ENCODE assay signal across 3 cellular contexts in the genomic region with DNA sequence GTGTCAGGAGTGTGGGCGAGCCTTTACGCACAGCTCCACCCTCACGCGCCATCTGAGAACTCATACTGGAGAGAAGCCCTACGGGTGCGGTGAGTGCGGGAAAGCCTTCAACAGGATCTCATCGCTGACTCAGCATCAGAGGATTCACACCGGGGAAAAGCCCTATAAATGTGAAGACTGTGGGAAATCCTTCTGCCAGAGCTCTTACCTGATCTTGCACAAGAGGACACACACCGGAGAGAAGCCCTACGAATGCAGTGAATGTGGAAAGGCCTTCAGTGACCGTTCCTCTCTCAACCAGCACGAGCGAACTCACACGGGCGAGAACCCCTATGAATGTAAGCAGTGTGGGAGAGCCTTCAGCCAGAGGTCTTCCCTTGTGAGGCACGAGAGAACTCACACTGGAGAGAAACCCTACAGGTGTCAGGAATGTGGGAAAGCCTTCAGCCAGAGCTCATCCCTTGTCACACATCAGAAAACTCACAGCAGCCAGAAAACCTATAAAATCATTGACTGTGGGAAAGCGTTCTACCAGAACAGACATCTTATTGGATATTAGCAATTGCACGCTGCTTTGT.
A peak's percentile ranks its signal among the peaks of the same experiment; 100 is the strongest.
TF ChIP-seq lines count a peak whose summit lies in the region.

No MANE protein-coding gene starts in this region.

TF ChIP-seq in HCT116, 20 proteins besides CTCF, POLR2A, EP300 and RAD21:
- no peak for TF ChIP-seq SP1 (IDR thresholded peaks at IDR 0.05; ENCODE audit: low read depth)
- peak; percentile 99 for TF ChIP-seq ZNF274 (IDR thresholded peaks at IDR 0.05; ENCODE audit: low read depth, low read length)

TF ChIP-seq in GM12878, 131 proteins besides CTCF, POLR2A, EP300 and RAD21:
- TF ChIP-seq CEBPB (IDR thresholded peaks at IDR 0.05; ENCODE audit: borderline replicate concordance in 1 of 2, low read depth in 2 of 2, low read length in 2 of 2) (no peak), SP1 (IDR thresholded peaks at IDR 0.05; ENCODE audit: low read depth, low read length) (no peak), ETV6 (conservative IDR thresholded peaks at IDR 0.05 in 1 of 2, IDR thresholded peaks at IDR 0.05 in 1 of 2; ENCODE audit: borderline replicate concordance in 1 of 2, low read depth in 1 of 2) (no peak), YY1 (IDR thresholded peaks at IDR 0.05; ENCODE audit: low read depth, low read length) (no peak), CBX5 (IDR thresholded peaks at IDR 0.05; ENCODE audit: low read depth) (peak; percentile 89), BRCA1 (IDR thresholded peaks at IDR 0.05; ENCODE audit: low read depth, low read length) (no peak), TCF3 (IDR thresholded peaks at IDR 0.05; ENCODE audit: borderline replicate concordance, insufficient read depth, low read depth, low read length) (no peak), KLF5 (IDR thresholded peaks at IDR 0.05; ENCODE audit: partially characterized antibody) (peak; percentile 60), POLR2AphosphoS2 (IDR thresholded peaks at IDR 0.05; ENCODE audit: low read depth, low read length) (no peak), ZNF274 (IDR thresholded peaks at IDR 0.05; ENCODE audit: insufficient read depth, insufficient read length) (peak; percentile 98), SMAD1 (IDR thresholded peaks at IDR 0.05; ENCODE audit: low read depth, partially characterized antibody) (no peak), CREM (IDR thresholded peaks at IDR 0.05; ENCODE audit: low read depth) (no peak)
- TF ChIP-seq, protein P1, sequence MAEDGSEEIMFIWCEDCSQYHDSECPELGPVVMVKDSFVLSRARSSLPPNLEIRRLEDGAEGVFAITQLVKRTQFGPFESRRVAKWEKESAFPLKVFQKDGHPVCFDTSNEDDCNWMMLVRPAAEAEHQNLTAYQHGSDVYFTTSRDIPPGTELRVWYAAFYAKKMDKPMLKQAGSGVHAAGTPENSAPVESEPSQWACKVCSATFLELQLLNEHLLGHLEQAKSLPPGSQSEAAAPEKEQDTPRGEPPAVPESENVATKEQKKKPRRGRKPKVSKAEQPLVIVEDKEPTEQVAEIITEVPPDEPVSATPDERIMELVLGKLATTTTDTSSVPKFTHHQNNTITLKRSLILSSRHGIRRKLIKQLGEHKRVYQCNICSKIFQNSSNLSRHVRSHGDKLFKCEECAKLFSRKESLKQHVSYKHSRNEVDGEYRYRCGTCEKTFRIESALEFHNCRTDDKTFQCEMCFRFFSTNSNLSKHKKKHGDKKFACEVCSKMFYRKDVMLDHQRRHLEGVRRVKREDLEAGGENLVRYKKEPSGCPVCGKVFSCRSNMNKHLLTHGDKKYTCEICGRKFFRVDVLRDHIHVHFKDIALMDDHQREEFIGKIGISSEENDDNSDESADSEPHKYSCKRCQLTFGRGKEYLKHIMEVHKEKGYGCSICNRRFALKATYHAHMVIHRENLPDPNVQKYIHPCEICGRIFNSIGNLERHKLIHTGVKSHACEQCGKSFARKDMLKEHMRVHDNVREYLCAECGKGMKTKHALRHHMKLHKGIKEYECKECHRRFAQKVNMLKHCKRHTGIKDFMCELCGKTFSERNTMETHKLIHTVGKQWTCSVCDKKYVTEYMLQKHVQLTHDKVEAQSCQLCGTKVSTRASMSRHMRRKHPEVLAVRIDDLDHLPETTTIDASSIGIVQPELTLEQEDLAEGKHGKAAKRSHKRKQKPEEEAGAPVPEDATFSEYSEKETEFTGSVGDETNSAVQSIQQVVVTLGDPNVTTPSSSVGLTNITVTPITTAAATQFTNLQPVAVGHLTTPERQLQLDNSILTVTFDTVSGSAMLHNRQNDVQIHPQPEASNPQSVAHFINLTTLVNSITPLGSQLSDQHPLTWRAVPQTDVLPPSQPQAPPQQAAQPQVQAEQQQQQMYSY (CRISPR knock-in tag; IDR thresholded peaks at IDR 0.05), result no peak
- TF ChIP-seq, protein P2, sequence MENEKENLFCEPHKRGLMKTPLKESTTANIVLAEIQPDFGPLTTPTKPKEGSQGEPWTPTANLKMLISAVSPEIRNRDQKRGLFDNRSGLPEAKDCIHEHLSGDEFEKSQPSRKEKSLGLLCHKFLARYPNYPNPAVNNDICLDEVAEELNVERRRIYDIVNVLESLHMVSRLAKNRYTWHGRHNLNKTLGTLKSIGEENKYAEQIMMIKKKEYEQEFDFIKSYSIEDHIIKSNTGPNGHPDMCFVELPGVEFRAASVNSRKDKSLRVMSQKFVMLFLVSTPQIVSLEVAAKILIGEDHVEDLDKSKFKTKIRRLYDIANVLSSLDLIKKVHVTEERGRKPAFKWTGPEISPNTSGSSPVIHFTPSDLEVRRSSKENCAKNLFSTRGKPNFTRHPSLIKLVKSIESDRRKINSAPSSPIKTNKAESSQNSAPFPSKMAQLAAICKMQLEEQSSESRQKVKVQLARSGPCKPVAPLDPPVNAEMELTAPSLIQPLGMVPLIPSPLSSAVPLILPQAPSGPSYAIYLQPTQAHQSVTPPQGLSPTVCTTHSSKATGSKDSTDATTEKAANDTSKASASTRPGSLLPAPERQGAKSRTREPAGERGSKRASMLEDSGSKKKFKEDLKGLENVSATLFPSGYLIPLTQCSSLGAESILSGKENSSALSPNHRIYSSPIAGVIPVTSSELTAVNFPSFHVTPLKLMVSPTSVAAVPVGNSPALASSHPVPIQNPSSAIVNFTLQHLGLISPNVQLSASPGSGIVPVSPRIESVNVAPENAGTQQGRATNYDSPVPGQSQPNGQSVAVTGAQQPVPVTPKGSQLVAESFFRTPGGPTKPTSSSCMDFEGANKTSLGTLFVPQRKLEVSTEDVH (IDR thresholded peaks at IDR 0.05; ENCODE audit: low read depth, partially characterized antibody), result no peak

TF ChIP-seq in liver, 16 proteins besides CTCF, POLR2A, EP300 and RAD21:
- TF ChIP-seq SP1 (IDR thresholded peaks at IDR 0.05), result no peak
- TF ChIP-seq, protein P3, sequence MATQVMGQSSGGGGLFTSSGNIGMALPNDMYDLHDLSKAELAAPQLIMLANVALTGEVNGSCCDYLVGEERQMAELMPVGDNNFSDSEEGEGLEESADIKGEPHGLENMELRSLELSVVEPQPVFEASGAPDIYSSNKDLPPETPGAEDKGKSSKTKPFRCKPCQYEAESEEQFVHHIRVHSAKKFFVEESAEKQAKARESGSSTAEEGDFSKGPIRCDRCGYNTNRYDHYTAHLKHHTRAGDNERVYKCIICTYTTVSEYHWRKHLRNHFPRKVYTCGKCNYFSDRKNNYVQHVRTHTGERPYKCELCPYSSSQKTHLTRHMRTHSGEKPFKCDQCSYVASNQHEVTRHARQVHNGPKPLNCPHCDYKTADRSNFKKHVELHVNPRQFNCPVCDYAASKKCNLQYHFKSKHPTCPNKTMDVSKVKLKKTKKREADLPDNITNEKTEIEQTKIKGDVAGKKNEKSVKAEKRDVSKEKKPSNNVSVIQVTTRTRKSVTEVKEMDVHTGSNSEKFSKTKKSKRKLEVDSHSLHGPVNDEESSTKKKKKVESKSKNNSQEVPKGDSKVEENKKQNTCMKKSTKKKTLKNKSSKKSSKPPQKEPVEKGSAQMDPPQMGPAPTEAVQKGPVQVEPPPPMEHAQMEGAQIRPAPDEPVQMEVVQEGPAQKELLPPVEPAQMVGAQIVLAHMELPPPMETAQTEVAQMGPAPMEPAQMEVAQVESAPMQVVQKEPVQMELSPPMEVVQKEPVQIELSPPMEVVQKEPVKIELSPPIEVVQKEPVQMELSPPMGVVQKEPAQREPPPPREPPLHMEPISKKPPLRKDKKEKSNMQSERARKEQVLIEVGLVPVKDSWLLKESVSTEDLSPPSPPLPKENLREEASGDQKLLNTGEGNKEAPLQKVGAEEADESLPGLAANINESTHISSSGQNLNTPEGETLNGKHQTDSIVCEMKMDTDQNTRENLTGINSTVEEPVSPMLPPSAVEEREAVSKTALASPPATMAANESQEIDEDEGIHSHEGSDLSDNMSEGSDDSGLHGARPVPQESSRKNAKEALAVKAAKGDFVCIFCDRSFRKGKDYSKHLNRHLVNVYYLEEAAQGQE (IDR thresholded peaks at IDR 0.05), result no peak
TF ChIP-seq in liver: peak in this region for 0.
